Comparison of ENCODE assay signal across 8 cellular contexts in genomic region chr1:40663324-40664166, GRCh38. TPM values are rescaled to one million over a fixed set of nuclear protein-coding genes. Genes with fewer than 3 reads are reported as not detected.
A peak's percentile ranks its signal among the peaks of the same experiment; 100 is the strongest.
DNase-seq lines count a peak whose midpoint lies in the region; ATAC-seq and TF ChIP-seq lines count a peak whose summit lies in the region.

No MANE protein-coding gene starts in this region.

- H3K27ac Mint-ChIP-seq in activated naive CD4-positive, alpha-beta T cell treated with anti-CD3 and anti-CD28 coated beads, Interleukin-2, amount 10 ng/mL, durations not matched to agents 7 days and 5 days, result no peak overlapping the region
- peak overlapping the region; percentile 68 for H3K27ac Mint-ChIP-seq in chondrocyte (ENCODE audit: unreplicated experiment)
- peak overlapping the region; percentile 72 for H3K27ac Mint-ChIP-seq in stimulated activated naive B cell treated with anti-CD40 and anti-IgM and Interleukin-4, amounts not matched to agents 10 μg/mL and 1 μg/mL and 100 μg/mL, for 72 hours

- H3K36me3 Mint-ChIP-seq in activated naive CD4-positive, alpha-beta T cell treated with anti-CD3 and anti-CD28 coated beads, Interleukin-2, amount 10 ng/mL, durations not matched to agents 7 days and 5 days, result no peaks in the 10 kb centered on the region
- no peaks in the 10 kb centered on the region for H3K36me3 Mint-ChIP-seq in chondrocyte (ENCODE audit: low read depth)
- H3K36me3 Mint-ChIP-seq in stimulated activated naive B cell treated with anti-CD40 and anti-IgM and Interleukin-4, amounts not matched to agents 10 μg/mL and 1 μg/mL and 100 μg/mL, for 72 hours, result no peaks in the 10 kb centered on the region

- DNase-seq in activated naive CD4-positive, alpha-beta T cell treated with anti-CD3 and anti-CD28 coated beads, Interleukin-2, amount 10 ng/mL, durations not matched to agents 7 days and 5 days, result no peak
- no peak for DNase-seq in activated naive CD4-positive, alpha-beta T cell treated with Interleukin-2 at 50 U/mL for 16 hours
- DNase-seq in NCI-H526 treated with DMSO at 0.1 percent for 48 hours (lab: John Stamatoyannopoulos, UW), result peak; percentile 52
- no peak for DNase-seq in chondrocyte (ENCODE audit: low spot score)
- DNase-seq in stimulated activated naive B cell treated with anti-CD40 and anti-IgM and Interleukin-4, amounts not matched to agents 10 μg/mL and 1 μg/mL and 100 μg/mL, for 72 hours, result no peak
- no peak for DNase-seq in AML-193 (lab: John Stamatoyannopoulos, UW)
- no peak for DNase-seq in activated effector memory CD4-positive, alpha-beta T cell treated with Interleukin-2 at 50 U/mL for 16 hours

- peaks cover 18% of the 10 kb centered on the region for H3K4me1 Mint-ChIP-seq in activated naive CD4-positive, alpha-beta T cell treated with anti-CD3 and anti-CD28 coated beads, Interleukin-2, amount 10 ng/mL, durations not matched to agents 7 days and 5 days
- peaks cover 33% of the 10 kb centered on the region for H3K4me1 Mint-ChIP-seq in chondrocyte (ENCODE audit: low read depth)
- peaks cover 24 to 37% of the 10 kb centered on the region in 2 donors for H3K4me1 Mint-ChIP-seq in stimulated activated naive B cell treated with anti-CD40 and anti-IgM and Interleukin-4, amounts not matched to agents 10 μg/mL and 1 μg/mL and 100 μg/mL, for 72 hours

- ATAC-seq in stimulated activated naive B cell treated with anti-CD40 and anti-IgM and Interleukin-4, amounts not matched to agents 10 μg/mL and 1 μg/mL and 100 μg/mL, for 72 hours (replicated peaks), result no peak
- no peak for ATAC-seq in GM19035 (IDR thresholded peaks at IDR 0.05; ENCODE audit: unreplicated experiment)

- no peaks in the 10 kb centered on the region for H3K9me3 Mint-ChIP-seq in activated naive CD4-positive, alpha-beta T cell treated with anti-CD3 and anti-CD28 coated beads, Interleukin-2, amount 10 ng/mL, durations not matched to agents 7 days and 5 days
- no peaks in the 10 kb centered on the region for H3K9me3 Mint-ChIP-seq in chondrocyte (ENCODE audit: low read depth)
- no peaks in the 10 kb centered on the region for H3K9me3 Mint-ChIP-seq in stimulated activated naive B cell treated with anti-CD40 and anti-IgM and Interleukin-4, amounts not matched to agents 10 μg/mL and 1 μg/mL and 100 μg/mL, for 72 hours

- H3K27me3 Mint-ChIP-seq in activated naive CD4-positive, alpha-beta T cell treated with anti-CD3 and anti-CD28 coated beads, Interleukin-2, amount 10 ng/mL, durations not matched to agents 7 days and 5 days, result peaks cover 15% of the 10 kb centered on the region
- no peaks in the 10 kb centered on the region for H3K27me3 Mint-ChIP-seq in chondrocyte (ENCODE audit: low read depth)
- no peaks in the 10 kb centered on the region for H3K27me3 Mint-ChIP-seq in stimulated activated naive B cell treated with anti-CD40 and anti-IgM and Interleukin-4, amounts not matched to agents 10 μg/mL and 1 μg/mL and 100 μg/mL, for 72 hours

- CTCF ChIA-PET in activated naive CD4-positive, alpha-beta T cell treated with anti-CD3 and anti-CD28 coated beads, Interleukin-2, amount 10 ng/mL, durations not matched to agents 7 days and 5 days (lab: Charles Lee), result interaction anchor here (0.9 to 2.2 kb wide), 2 partner anchors 32 to 38 kb away, joined by 3 to 6 read pairs; no protein-coding TSS in a partner anchor

- peak overlapping the region; percentile 13 for H3K4me3 Mint-ChIP-seq in activated naive CD4-positive, alpha-beta T cell treated with anti-CD3 and anti-CD28 coated beads, Interleukin-2, amount 10 ng/mL, durations not matched to agents 7 days and 5 days
- H3K4me3 Mint-ChIP-seq in chondrocyte (ENCODE audit: unreplicated experiment), result peak overlapping the region; percentile 67
- peak overlapping the region in 1 of 2 donors; percentile 18 for H3K4me3 Mint-ChIP-seq in stimulated activated naive B cell treated with anti-CD40 and anti-IgM and Interleukin-4, amounts not matched to agents 10 μg/mL and 1 μg/mL and 100 μg/mL, for 72 hours

- TF ChIP-seq CTCF in chondrocyte (IDR thresholded peaks at IDR 0.05), result no peak

RNA-seq across cellular contexts. Expression of gene RIMS3, which starts 1.9 kb away (rescaled TPM):
- total RNA-seq in chondrocyte, result 4.8 to 26.3 TPM (median 26.0 TPM) in 3 replicates

RNA-seq across cellular contexts. Expression of gene NFYC, which starts 28.0 kb away (rescaled TPM):
- total RNA-seq in chondrocyte, result 34.2 to 49.2 TPM (median 35.8 TPM) in 3 replicates
